ENCODE assay signal across 28 cellular contexts in genomic region chr16:72728516-72728915, GRCh38.
"Had no signal": no experiment of that assay in that cellular context is flagged by ENCODE, and none has a peak within 500 bp of the region (broad histone marks: within the 10 kb centered on the region; RNA-seq: fewer than 3 reads in every experiment).

No MANE protein-coding gene starts in this region.

- H3K27ac ChIP-seq: colonic mucosa, coronary artery, dorsolateral prefrontal cortex, epithelial cell of prostate, esophagus muscularis mucosa, esophagus squamous epithelium, foreskin keratinocyte, gastrocnemius medialis, gastroesophageal sphincter, heart left ventricle, heart right ventricle had no signal

- FAIRE-seq: colon, endometrium, endothelial cell of umbilical vein, frontal cortex had no signal

- H3K4me1 ChIP-seq: colonic mucosa, esophagus muscularis mucosa, esophagus squamous epithelium, foreskin keratinocyte, gastrocnemius medialis, gastroesophageal sphincter, heart left ventricle, heart right ventricle had no signal

- H3K4me3 ChIP-seq: colonic mucosa, coronary artery, dorsolateral prefrontal cortex, esophagus muscularis mucosa, esophagus squamous epithelium, gastrocnemius medialis, gastroesophageal sphincter, heart left ventricle, heart right ventricle had no signal

- H3K9me3 ChIP-seq: colonic mucosa, esophagus squamous epithelium, gastrocnemius medialis had no signal

- H3K36me3 ChIP-seq: colonic mucosa, esophagus muscularis mucosa, esophagus squamous epithelium, gastrocnemius medialis, gastroesophageal sphincter, heart left ventricle, heart right ventricle had no signal

- ATAC-seq: effector memory CD8-positive, alpha-beta T cell; esophagus mucosa; foreskin keratinocyte; gastrocnemius medialis; gastroesophageal sphincter; heart left ventricle; heart right ventricle had no signal

- H3K27me3 ChIP-seq: colonic mucosa, dorsolateral prefrontal cortex, esophagus muscularis mucosa, esophagus squamous epithelium, foreskin keratinocyte, gastrocnemius medialis, gastroesophageal sphincter, heart left ventricle, heart right ventricle had no signal

- DNase-seq: colonic mucosa; cortex of kidney; dermis blood vessel endothelial cell; dorsolateral prefrontal cortex; effector CD4-positive, alpha-beta T cell; effector CD8-positive, alpha-beta T cell; effector memory CD4-positive, alpha-beta T cell; effector memory CD8-positive, alpha-beta T cell; endodermal cell; erythroblast; esophagus squamous epithelium; foreskin fibroblast; foreskin keratinocyte; foreskin melanocyte; gastrocnemius medialis; glutamatergic neuron; head of caudate nucleus; heart left ventricle; heart right ventricle had no signal
